20 cellular contexts compared by ENCODE assay signal in the genomic region with DNA sequence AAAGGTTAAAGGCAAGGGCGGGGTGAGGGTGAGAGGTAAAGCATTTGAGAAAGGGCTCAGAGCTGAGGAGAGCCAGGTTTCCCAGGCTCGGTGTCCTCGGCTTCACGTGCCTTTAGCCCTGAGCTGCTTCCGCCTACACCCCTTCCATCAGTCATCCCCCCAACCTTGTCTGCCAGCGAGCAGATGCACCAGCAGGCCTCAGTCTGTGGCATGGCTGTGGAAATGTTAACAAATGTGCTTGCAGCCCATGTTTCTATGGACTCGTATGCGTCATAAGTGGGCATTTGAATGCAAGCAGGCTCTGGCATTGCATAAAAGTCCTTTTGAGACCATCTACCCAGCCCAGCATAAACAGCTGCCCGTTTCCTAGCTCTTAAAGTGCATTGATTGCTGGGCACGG.
DNase-seq lines count a peak whose midpoint lies in the region; ATAC-seq, FAIRE-seq and TF ChIP-seq lines count a peak whose summit lies in the region.
"Had no signal": no experiment of that assay in that cellular context is flagged by ENCODE, and none has a peak within 500 bp of the region (broad histone marks: within the 10 kb centered on the region; RNA-seq: fewer than 3 reads in every experiment).

No MANE protein-coding gene starts in this region.

- no peak overlapping the region for H4K5ac ChIP-seq in H1 (ENCODE audit: insufficient read length, low read depth, low read length)

- ATAC-seq in SK-N-SH treated with all-trans-retinoic acid at 6 μM for 48 hours (no peak), RWPE2 (ENCODE audit: low read depth) (no peak), HG02981 (IDR thresholded peaks at IDR 0.05; ENCODE audit: unreplicated experiment) (no peak)
- ATAC-seq: T-cell had no signal

- no peak overlapping the region for H2BK5ac ChIP-seq in H1 (ENCODE audit: low read depth, low read length)

- peaks cover 29% of the 10 kb centered on the region for H3F3A ChIP-seq in SK-N-SH (replicated peaks; ENCODE audit: insufficient read depth)

- WGBS in SK-N-SH (ENCODE audit: low lambda C conversion rate), result 91% methylated on average over 10 of the region's 10 CpGs
- WGBS in H1 (ENCODE audit: extremely low coverage in 1 of 2, insufficient coverage in 1 of 2, insufficient read length in 1 of 2, insufficient replicate concordance in 2 of 2, low coverage in 1 of 2, low lambda C conversion rate in 2 of 2, missing lambda C conversion rate in 1 of 2), 2 experiments, result 90% methylated on average over 10 of the region's 10 CpGs; no CpG with 5 or more reads in 1 of the 2 experiments

- H3K4me2 ChIP-seq in SK-N-SH, result no peak overlapping the region
- H3K4me2 ChIP-seq in H1 (ENCODE audit: insufficient read depth in 1 of 2, low read depth in 2 of 2, low read length in 2 of 2), result no peak overlapping the region

- no peak for TF ChIP-seq POLR2A in H1 (IDR thresholded peaks at IDR 0.05; ENCODE audit: control extremely low read depth in 1 of 2, low read depth in 2 of 2, low read length in 2 of 2)

- H2BK20ac ChIP-seq in H1 (ENCODE audit: low read length), result no peak overlapping the region

- H3K79me2 ChIP-seq in SK-N-SH (ENCODE audit: insufficient read depth) (peaks cover 9% of the 10 kb centered on the region), H1 (ENCODE audit: control insufficient read depth in 1 of 2, insufficient read depth in 2 of 2, low read length in 2 of 2) (no peaks in the 10 kb centered on the region)

- H3K27ac ChIP-seq in SK-N-SH (ENCODE audit: low read depth in 2 of 2, low read length in 1 of 2) (peak overlapping the region in 1 of 2 experiments; percentile 76; a peak in 2 of 4 replicates), RWPE2 (ENCODE audit: poor library complexity, severe bottlenecking) (peak overlapping the region; percentile 64), H1 (ENCODE audit: low read depth, low read length) (0 out of 2 replicates have a peak overlapping the region, but pooled peaks have one; percentile 7)
- H3K27ac ChIP-seq: 22Rv1, cardiac muscle cell, upper lobe of left lung had no signal

- no peaks in the 10 kb centered on the region for H3K9me2 ChIP-seq in SK-N-SH

- H2BK120ac ChIP-seq in H1 (replicated peaks; ENCODE audit: low read depth, low read length), result no peak overlapping the region

- no peak overlapping the region for H2BK12ac ChIP-seq in H1 (ENCODE audit: low read depth, low read length)

- CTCF ChIA-PET in SK-N-SH (lab: Yijun Ruan, JAX), result interaction anchor here (0.9 to 5.8 kb wide), 6 partner anchors 9 to 314 kb away, joined by 3 to 69 read pairs (median 24); a partner anchor contains a TSS
- CTCF ChIA-PET in H1 (lab: Charles Lee; ENCODE audit: partially characterized antibody), result interaction anchor here (0.6 to 7.8 kb wide), 22 partner anchors 8 to 341 kb away, joined by 3 to 54 read pairs (median 4); no protein-coding TSS in a partner anchor

- H3K9ac ChIP-seq in SK-N-SH, result peak overlapping the region; percentile 5; the same call in 1 of the 2 replicates
- no peak overlapping the region for H3K9ac ChIP-seq in H1 (replicated peaks in 1 of 4; ENCODE audit: extremely low read depth in 1 of 4, low read depth in 3 of 4, low read length in 3 of 4)

- H4K20me1 ChIP-seq in SK-N-SH (ENCODE audit: insufficient read depth) (no peaks in the 10 kb centered on the region), H1 (replicated peaks in 1 of 2; ENCODE audit: control insufficient read depth in 1 of 2, insufficient read depth in 2 of 2, low read length in 2 of 2) (peaks cover 0 to 2% of the 10 kb centered on the region in 2 experiments)

- H3K18ac ChIP-seq in H1 (ENCODE audit: extremely low read depth, low read length), result no peak overlapping the region

- no peak overlapping the region for H3K14ac ChIP-seq in H1 (ENCODE audit: insufficient read length)

- H3K4me1 ChIP-seq in SK-N-SH (ENCODE audit: control insufficient read depth in 1 of 2, insufficient read depth in 2 of 2, low read depth in 1 of 2, low read length in 1 of 2), result peaks cover 11 to 30% of the 10 kb centered on the region in 2 experiments; a peak in 3 of 4 replicates
- peaks cover 21% of the 10 kb centered on the region for H3K4me1 ChIP-seq in RWPE2 (ENCODE audit: insufficient read depth, poor library complexity, severe bottlenecking)
- H3K4me1 ChIP-seq in H1 (replicated peaks in 1 of 4; ENCODE audit: control insufficient read depth in 3 of 4, insufficient read depth in 4 of 4, low read length in 3 of 4), result peaks cover 0 to 1% (median 0%) of the 10 kb centered on the region in 4 experiments; a peak in 2 of 7 replicates

- TF ChIP-seq RAD21 in SK-N-SH (IDR thresholded peaks at IDR 0.05; ENCODE audit: low read length) (no peak), H1 (IDR thresholded peaks at IDR 0.05 in 1 of 2, conservative IDR thresholded peaks at IDR 0.05 in 1 of 2; ENCODE audit: low read depth in 2 of 2, low read length in 2 of 2) (no peak)

- H3K4me3 ChIP-seq in SK-N-SH (ENCODE audit: low read depth in 2 of 2, low read length in 1 of 2), result no peak overlapping the region
- H3K4me3 ChIP-seq in RWPE2 (ENCODE audit: severe bottlenecking), result no peak overlapping the region
- no peak overlapping the region for H3K4me3 ChIP-seq in H1 (ENCODE audit: extremely low read depth in 1 of 4, insufficient read depth in 2 of 4, low read depth in 3 of 4, low read length in 4 of 4)
- H3K4me3 ChIP-seq: cardiac muscle cell, upper lobe of left lung had no signal

- no peaks in the 10 kb centered on the region for H3K79me1 ChIP-seq in H1 (ENCODE audit: low read depth, low read length)

- no peak overlapping the region for H3K56ac ChIP-seq in H1 (replicated peaks; ENCODE audit: insufficient read length, low read depth, low read length)

- DNase-seq in SK-N-SH (no peak), RWPE2 (ENCODE audit: low spot score) (no peak), H1 (ENCODE audit: low read depth in 1 of 2, low spot score in 2 of 2) (no peak), pons (ENCODE audit: low spot score) (peak; percentile 47), T-helper 1 cell (no peak), DMS79 (lab: John Stamatoyannopoulos, UW) (no peak)
- DNase-seq: activated CD4-positive, alpha-beta T cell treated with anti-CD3 and anti-CD28 coated beads for 4 hours; BE2C; islet precursor cell; Kasumi-1; NCI-H1694 treated with DMSO at 0.1 percent for 48 hours; Right ventricle myocardium superior; stimulated activated CD4-positive, alpha-beta T cell treated with anti-CD3 and anti-CD28 coated beads, Interleukin-4, amount 100 ng/mL, for 24 hours; T-cell; upper lobe of left lung had no signal

- no peak overlapping the region for H3K23ac ChIP-seq in H1 (ENCODE audit: insufficient read length)

- no peaks in the 10 kb centered on the region; the same call in 1 of the 2 replicates for H3K23me2 ChIP-seq in H1 (ENCODE audit: low read depth, low read length)

- no peak for FAIRE-seq in H1 (lab: Jason Lieb, UNC)
- FAIRE-seq: GM19239 had no signal

- TF ChIP-seq EP300 in SK-N-SH (IDR thresholded peaks at IDR 0.05; ENCODE audit: borderline replicate concordance in 1 of 2, low read depth in 1 of 2, low read length in 1 of 2) (no peak), H1 (IDR thresholded peaks at IDR 0.05; ENCODE audit: borderline replicate concordance in 1 of 2, low read depth in 2 of 2, low read length in 2 of 2) (no peak)

- no peak overlapping the region for H2AK5ac ChIP-seq in H1 (ENCODE audit: low read depth, low read length)

- H3K27me3 ChIP-seq in SK-N-SH (ENCODE audit: insufficient read depth) (no peaks in the 10 kb centered on the region), RWPE2 (ENCODE audit: insufficient read depth, poor library complexity, severe bottlenecking) (no peaks in the 10 kb centered on the region), H1 (replicated peaks in 1 of 4; ENCODE audit: control insufficient read depth in 3 of 4, extremely low read depth in 1 of 4, insufficient read depth in 3 of 4, low read length in 3 of 4) (no peaks in the 10 kb centered on the region)
- H3K27me3 ChIP-seq: BE2C, cardiac muscle cell, upper lobe of left lung had no signal

- H3K9me3 ChIP-seq in SK-N-SH (no peaks in the 10 kb centered on the region), RWPE2 (ENCODE audit: severe bottlenecking) (no peaks in the 10 kb centered on the region), H1 (ENCODE audit: insufficient read depth in 2 of 2, low read depth in 1 of 2, low read length in 1 of 2) (no peaks in the 10 kb centered on the region)
- H3K9me3 ChIP-seq: BE2C, upper lobe of left lung had no signal

- H3K36me3 ChIP-seq in SK-N-SH (replicated peaks in 1 of 2; ENCODE audit: control insufficient read depth in 1 of 2, insufficient read depth in 2 of 2, low read length in 1 of 2) (peaks cover 25 to 57% of the 10 kb centered on the region in 2 experiments), RWPE2 (ENCODE audit: low read depth) (peaks cover 24% of the 10 kb centered on the region), H1 (ENCODE audit: control insufficient read depth in 2 of 4, insufficient read depth in 4 of 4, low read length in 3 of 4) (peaks cover 0 to 2% (median under 1%) of the 10 kb centered on the region in 4 experiments; a peak in 1 of 8 replicates)
- H3K36me3 ChIP-seq: BE2C, cardiac muscle cell had no signal

- TF ChIP-seq CTCF in SK-N-SH (IDR thresholded peaks at IDR 0.05), result no peak
- TF ChIP-seq CTCF in RWPE2 (IDR thresholded peaks at IDR 0.05; ENCODE audit: poor library complexity, severe bottlenecking), result no peak
- no peak for TF ChIP-seq CTCF in H1 (IDR thresholded peaks at IDR 0.05; ENCODE audit: control extremely low read depth in 1 of 3, insufficient read depth in 1 of 3, low read depth in 1 of 3, low read length in 3 of 3)

- H4K8ac ChIP-seq in H1 (ENCODE audit: extremely low read depth, insufficient read depth, low read length), result no peak overlapping the region

- no peak overlapping the region for H2AFZ ChIP-seq in SK-N-SH (ENCODE audit: low read depth)
- H2AFZ ChIP-seq in H1 (ENCODE audit: low read length), result no peak overlapping the region

- no peak overlapping the region for H3K4ac ChIP-seq in H1 (replicated peaks; ENCODE audit: insufficient read length, low read depth, low read length)

- POLR2A ChIA-PET in SK-N-SH (lab: Yijun Ruan, JAX) (no interaction called here), H1 (lab: Charles Lee; ENCODE audit: partially characterized antibody) (interaction anchor here (1.8 to 2.2 kb wide), 2 partner anchors 13 to 84 kb away, joined by 5 read pairs; no protein-coding TSS in a partner anchor)

- no peak overlapping the region for H2BK15ac ChIP-seq in H1 (ENCODE audit: low read length)

- H4K91ac ChIP-seq in H1 (replicated peaks; ENCODE audit: insufficient read length, low read length), result no peak overlapping the region

TF ChIP-seq in H1, 55 proteins besides CTCF, POLR2A, EP300 and RAD21 (continues in another document):
- no peak for TF ChIP-seq RNF2 (IDR thresholded peaks at IDR 0.05; ENCODE audit: borderline replicate concordance, low read depth, low read length, missing control alignments, poor library complexity, severe bottlenecking)
- no peak for TF ChIP-seq SP2 (IDR thresholded peaks at IDR 0.05; ENCODE audit: low read length)
- TF ChIP-seq HDAC6 (IDR thresholded peaks at IDR 0.05; ENCODE audit: low read depth, low read length), result no peak
- TF ChIP-seq, protein P1, sequence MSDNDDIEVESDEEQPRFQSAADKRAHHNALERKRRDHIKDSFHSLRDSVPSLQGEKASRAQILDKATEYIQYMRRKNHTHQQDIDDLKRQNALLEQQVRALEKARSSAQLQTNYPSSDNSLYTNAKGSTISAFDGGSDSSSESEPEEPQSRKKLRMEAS (IDR thresholded peaks at IDR 0.05), result no peak
- TF ChIP-seq CTBP2 (IDR thresholded peaks at IDR 0.05; ENCODE audit: borderline replicate concordance, insufficient read depth, insufficient read length, low read length), result no peak
